Comparison of ENCODE assay signal across 16 cellular contexts in genomic region chr20:44154521-44155001, GRCh38. TPM values are rescaled to one million over a fixed set of nuclear protein-coding genes. Genes with fewer than 3 reads are reported as not detected.
DNase-seq lines count a peak whose midpoint lies in the region; ATAC-seq and TF ChIP-seq lines count a peak whose summit lies in the region.
"Had no signal": no experiment of that assay in that cellular context is flagged by ENCODE, and none has a peak within 500 bp of the region (broad histone marks: within the 10 kb centered on the region; RNA-seq: fewer than 3 reads in every experiment).

No MANE protein-coding gene starts in this region.

- H3K36me3 ChIP-seq in left ventricle myocardium inferior = peaks cover 12% of the 10 kb centered on the region
- peaks cover 0 to 7% of the 10 kb centered on the region in 2 donors for H3K36me3 ChIP-seq in muscle layer of duodenum (ENCODE audit: control insufficient read depth in 1 of 2, insufficient read depth in 2 of 2, low read length in 2 of 2)

- peak overlapping the region; percentile 89 for H3K27ac Mint-ChIP-seq in chondrocyte (ENCODE audit: unreplicated experiment)
- H3K27ac Mint-ChIP-seq: activated CD8-positive, alpha-beta T cell treated with anti-CD3 and anti-CD28 coated beads, Interleukin-2, amount 10 ng/mL, durations not matched to agents 7 days and 5 days; activated naive CD4-positive, alpha-beta T cell treated with anti-CD3 and anti-CD28 coated beads, Interleukin-2, amount 10 ng/mL, durations not matched to agents 7 days and 5 days; GM23338 had no signal

- H3K27ac ChIP-seq in left ventricle myocardium inferior (replicated peaks) (peak overlapping the region; percentile 90), muscle layer of duodenum (ENCODE audit: low read length) (peak overlapping the region; percentile 77)

- intact Hi-C loops in left ventricle myocardium inferior (cut with micrococcal nuclease) (no loop called here), Right ventricle myocardium inferior (cut with DNase I) (no loop called here)

- no peak overlapping the region for H3K4me3 Mint-ChIP-seq in chondrocyte (ENCODE audit: unreplicated experiment)
- H3K4me3 Mint-ChIP-seq: activated CD8-positive, alpha-beta T cell treated with anti-CD3 and anti-CD28 coated beads, Interleukin-2, amount 10 ng/mL, durations not matched to agents 7 days and 5 days; activated naive CD4-positive, alpha-beta T cell treated with anti-CD3 and anti-CD28 coated beads, Interleukin-2, amount 10 ng/mL, durations not matched to agents 7 days and 5 days; GM23338; neural crest cell had no signal

- H3K27me3 Mint-ChIP-seq in chondrocyte (ENCODE audit: low read depth) = no peaks in the 10 kb centered on the region

- no peak for ATAC-seq in Right ventricle myocardium inferior
- ATAC-seq: GM23338 had no signal

- no peak overlapping the region for H3K4me3 ChIP-seq in left ventricle myocardium inferior
- H3K4me3 ChIP-seq in muscle layer of duodenum (ENCODE audit: low read depth in 1 of 2, low read length in 2 of 2) = no peak overlapping the region
- H3K4me3 ChIP-seq: GM23338 had no signal

- TF ChIP-seq CTCF in left ventricle myocardium inferior (IDR thresholded peaks at IDR 0.05; ENCODE audit: borderline replicate concordance) (no peak), chondrocyte (IDR thresholded peaks at IDR 0.05) (peak; percentile 62)

- no peaks in the 10 kb centered on the region for H3K27me3 ChIP-seq in left ventricle myocardium inferior (ENCODE audit: low read depth)
- no peaks in the 10 kb centered on the region for H3K27me3 ChIP-seq in muscle layer of duodenum (ENCODE audit: low read depth, low read length)

- DNase-seq in left ventricle myocardium inferior (no peak), Right ventricle myocardium inferior (ENCODE audit: missing footprints) (no peak), chondrocyte (ENCODE audit: low spot score) (no peak), DMS153 (lab: John Stamatoyannopoulos, UW) (no peak), kidney tubule cell (ENCODE audit: low spot score) (no peak), middle frontal gyrus (ENCODE audit: extremely low spot score, low spot score) (no peak)
- no peak for DNase-seq in effector CD4-positive, alpha-beta T cell
- DNase-seq: activated CD8-positive, alpha-beta T cell treated with anti-CD3 and anti-CD28 coated beads, Interleukin-2, amount 10 ng/mL, durations not matched to agents 7 days and 5 days; activated naive CD4-positive, alpha-beta T cell treated with anti-CD3 and anti-CD28 coated beads, Interleukin-2, amount 10 ng/mL, durations not matched to agents 7 days and 5 days; DMS53; kidney; NCI-H526; RPMI8226 had no signal

- peaks cover 37% of the 10 kb centered on the region for H3K36me3 Mint-ChIP-seq in chondrocyte (ENCODE audit: low read depth)
- H3K36me3 Mint-ChIP-seq: activated naive CD4-positive, alpha-beta T cell treated with anti-CD3 and anti-CD28 coated beads, Interleukin-2, amount 10 ng/mL, durations not matched to agents 7 days and 5 days had no signal

- peaks cover 61% of the 10 kb centered on the region for H3K4me1 Mint-ChIP-seq in chondrocyte (ENCODE audit: low read depth)
- H3K4me1 Mint-ChIP-seq: GM23338 had no signal

- peaks cover 3% of the 10 kb centered on the region for H3K9me3 Mint-ChIP-seq in chondrocyte (ENCODE audit: low read depth)
- H3K9me3 Mint-ChIP-seq: activated naive CD4-positive, alpha-beta T cell treated with anti-CD3 and anti-CD28 coated beads, Interleukin-2, amount 10 ng/mL, durations not matched to agents 7 days and 5 days; GM23338 had no signal

- H3K9me3 ChIP-seq in left ventricle myocardium inferior (replicated peaks) (no peaks in the 10 kb centered on the region), muscle layer of duodenum (ENCODE audit: control insufficient read depth in 1 of 2, low read length in 2 of 2) (no peaks in the 10 kb centered on the region)

- peaks cover 94% of the 10 kb centered on the region for H3K4me1 ChIP-seq in left ventricle myocardium inferior
- H3K4me1 ChIP-seq in muscle layer of duodenum (ENCODE audit: control insufficient read depth in 1 of 2, insufficient read depth in 2 of 2, low read length in 2 of 2) = peaks cover 0 to 14% of the 10 kb centered on the region in 2 donors

RNA-seq across cellular contexts. Expression of gene JPH2, which starts 32.4 kb away (rescaled TPM):
- 151 TPM for total RNA-seq in left ventricle myocardium inferior
- total RNA-seq in Right ventricle myocardium inferior = 197 TPM
- total RNA-seq in chondrocyte = 46.6 to 75.9 TPM (median 71.2 TPM) in 3 replicates

RNA-seq across cellular contexts. Expression of gene OSER1, which starts 56.0 kb away (rescaled TPM):
- total RNA-seq in left ventricle myocardium inferior (34.0 TPM), Right ventricle myocardium inferior (32.1 TPM), chondrocyte (30.3 to 33.0 TPM (median 31.5 TPM) in 3 replicates)
